ENCODE assay signal across 15 cellular contexts in genomic region chr3:27507515-27508266, GRCh38. TPM values are rescaled to one million over a fixed set of nuclear protein-coding genes. Genes with fewer than 3 reads are reported as not detected.
DNase-seq lines count a peak whose midpoint lies in the region; ATAC-seq, FAIRE-seq and TF ChIP-seq lines count a peak whose summit lies in the region.
"Had no signal": no experiment of that assay in that cellular context is flagged by ENCODE, and none has a peak within 500 bp of the region (broad histone marks: within the 10 kb centered on the region; RNA-seq: fewer than 3 reads in every experiment).

No MANE protein-coding gene starts in this region.

- no peaks in the 10 kb centered on the region for H3K79me2 ChIP-seq in astrocyte (ENCODE audit: insufficient read depth, low read length)

- no peak overlapping the region for H2AFZ ChIP-seq in astrocyte (ENCODE audit: low read depth, low read length)

- H3K4me1 ChIP-seq in astrocyte (ENCODE audit: insufficient read depth, low read length) (peaks cover 11% of the 10 kb centered on the region), left lung (peaks cover 3 to 4% of the 10 kb centered on the region in 2 donors), right atrium auricular region (no peaks in the 10 kb centered on the region)

- H3K9me3 ChIP-seq in astrocyte (ENCODE audit: insufficient read depth, low read depth, low read length) (no peaks in the 10 kb centered on the region), left lung (no peaks in the 10 kb centered on the region), right atrium auricular region (no peaks in the 10 kb centered on the region)
- H3K9me3 ChIP-seq: ovary had no signal

- H3K27me3 ChIP-seq in astrocyte (ENCODE audit: insufficient read depth, low read length) = no peaks in the 10 kb centered on the region
- H3K27me3 ChIP-seq in left lung = no peaks in the 10 kb centered on the region
- no peaks in the 10 kb centered on the region for H3K27me3 ChIP-seq in right atrium auricular region
- H3K27me3 ChIP-seq: ovary had no signal

- BruUV-seq in Calu3 (replicated peaks; lab: Mats Ljungman, UMichigan) = no TSS peak

- no peaks in the 10 kb centered on the region for H3K27me3 Mint-ChIP-seq in Calu3 (ENCODE audit: unreplicated experiment)
- no peaks in the 10 kb centered on the region for H3K27me3 Mint-ChIP-seq in astrocyte (ENCODE audit: low read depth, unreplicated experiment)
- H3K27me3 Mint-ChIP-seq: memory B cell had no signal

- CTCF ChIA-PET in Calu3 (lab: Charles Lee) = interaction anchor here (0.5 to 0.6 kb wide), 2 partner anchors 81 to 173 kb away, joined by 3 to 5 read pairs; no protein-coding TSS in a partner anchor

- TF ChIP-seq CTCF in Calu3 (IDR thresholded peaks at IDR 0.05; ENCODE audit: unreplicated experiment) = no peak
- TF ChIP-seq CTCF in astrocyte (IDR thresholded peaks at IDR 0.05; ENCODE audit: insufficient read depth, low read depth, low read length) = no peak
- no peak for TF ChIP-seq CTCF in left lung (IDR thresholded peaks at IDR 0.05)
- TF ChIP-seq CTCF in right atrium auricular region (IDR thresholded peaks at IDR 0.05) = no peak

- no peak overlapping the region for H3K9ac ChIP-seq in astrocyte (ENCODE audit: low read length)

- no peaks in the 10 kb centered on the region for H4K20me1 ChIP-seq in astrocyte (ENCODE audit: insufficient read depth, low read length)

- H3K9me3 Mint-ChIP-seq in Calu3 (ENCODE audit: low read depth, unreplicated experiment) (no peaks in the 10 kb centered on the region), astrocyte (ENCODE audit: unreplicated experiment) (no peaks in the 10 kb centered on the region)
- H3K9me3 Mint-ChIP-seq: activated T-cell treated with anti-CD3 and anti-CD28 coated beads, Interleukin-2, amount 50 U/mL, for 72 hours; memory B cell had no signal

- intact Hi-C loops in Calu3 (cut with micrococcal nuclease; ENCODE audit: unreplicated experiment) (no loop called here), left lung (cut with DNase I) (no loop called here)

- no peaks in the 10 kb centered on the region for H3K36me3 ChIP-seq in astrocyte (ENCODE audit: insufficient read depth, low read length)
- H3K36me3 ChIP-seq in left lung = no peaks in the 10 kb centered on the region
- no peaks in the 10 kb centered on the region for H3K36me3 ChIP-seq in right atrium auricular region
- H3K36me3 ChIP-seq: ovary had no signal

- H3K4me3 Mint-ChIP-seq in Calu3 (ENCODE audit: low read depth, unreplicated experiment) (no peak overlapping the region), astrocyte (ENCODE audit: unreplicated experiment) (no peak overlapping the region)
- H3K4me3 Mint-ChIP-seq: activated T-cell treated with anti-CD3 and anti-CD28 coated beads, Interleukin-2, amount 50 U/mL, for 72 hours; memory B cell had no signal

- no peak for FAIRE-seq in astrocyte (lab: Jason Lieb, UNC)
- FAIRE-seq: endometrium had no signal

- H3K4me1 Mint-ChIP-seq in Calu3 (ENCODE audit: low read depth, unreplicated experiment) (peaks cover 17% of the 10 kb centered on the region), astrocyte (ENCODE audit: low read depth, unreplicated experiment) (peaks cover 17% of the 10 kb centered on the region)
- H3K4me1 Mint-ChIP-seq: memory B cell had no signal

- H3K36me3 Mint-ChIP-seq in Calu3 (ENCODE audit: insufficient read depth, unreplicated experiment) (no peaks in the 10 kb centered on the region), astrocyte (ENCODE audit: low read depth, unreplicated experiment) (no peaks in the 10 kb centered on the region)
- H3K36me3 Mint-ChIP-seq: memory B cell had no signal

- H3K4me2 ChIP-seq in astrocyte (ENCODE audit: low read length) = no peak overlapping the region

- ATAC-seq in left lung = peak; percentile 30
- ATAC-seq: activated T-cell treated with anti-CD3 and anti-CD28 coated beads, Interleukin-2, amount 50 U/mL, for 72 hours had no signal

- H3K4me3 ChIP-seq in astrocyte (ENCODE audit: insufficient read depth, low read depth, low read length) (no peak overlapping the region), left lung (no peak overlapping the region), right atrium auricular region (no peak overlapping the region)
- H3K4me3 ChIP-seq: ovary had no signal

- H3K27ac Mint-ChIP-seq in Calu3 (ENCODE audit: unreplicated experiment) (peak overlapping the region; percentile 79), astrocyte (ENCODE audit: unreplicated experiment) (no peak overlapping the region)
- H3K27ac Mint-ChIP-seq: activated T-cell treated with anti-CD3 and anti-CD28 coated beads, Interleukin-2, amount 50 U/mL, for 72 hours; memory B cell had no signal

- H3K27ac ChIP-seq in astrocyte (ENCODE audit: low read depth, low read length) (no peak overlapping the region), left lung (no peak overlapping the region), right atrium auricular region (no peak overlapping the region)
- H3K27ac ChIP-seq: ovary had no signal

- peak; percentile 30 for DNase-seq in Calu3
- DNase-seq in LoVo (ENCODE audit: low spot score) = peak; percentile 65
- DNase-seq in astrocyte (ENCODE audit: low read depth) = peak; percentile 57
- DNase-seq in left lung = no peak
- DNase-seq in right atrium auricular region (ENCODE audit: low spot score) = no peak
- no peak for DNase-seq in activated CD4-positive, alpha-beta T cell treated with anti-CD3 and anti-CD28 coated beads for 48 hours
- no peak for DNase-seq in epidermal melanocyte (ENCODE audit: insufficient read length, low spot score)
- no peak for DNase-seq in stimulated activated naive CD4-positive, alpha-beta T cell (lab: John Stamatoyannopoulos, UW)
- DNase-seq: activated T-cell treated with anti-CD3 and anti-CD28 coated beads, Interleukin-2, amount 50 U/mL, for 72 hours; H7; NK-92 treated with Interleukin-12 subunit alpha and Interleukin-12 subunit beta, amount 100 ng/mL, for 24 hours; ovary; stimulated activated CD8-positive, alpha-beta memory T cell treated with anti-CD3 and anti-CD28 coated beads, Interleukin-4, amount 100 ng/mL, for 48 hours had no signal

RNA-seq across cellular contexts. Expression of gene SLC4A7, which starts 23.5 kb away (rescaled TPM):
- total RNA-seq in Calu3 (2022) = 39.0 and 61.6 TPM in 2 replicates
- 66.7 and 68.7 TPM in 2 replicates for total RNA-seq in astrocyte
- 10 to 100 TPM; 14.8 to 23.3 TPM for total RNA-seq in left lung
- total RNA-seq in right atrium auricular region = 10 to 100 TPM; 14.4 to 25.6 TPM

Comparison
In these comparisons a context has a peak if more than half of its experiments do, and no peak if none do; other contexts are left out.
1. DNase-seq: peak in Calu3 (single experiment), LoVo (single experiment) and astrocyte (single experiment); none in left lung (0 of 2), right atrium auricular region (single experiment), activated CD4-positive, alpha-beta T cell treated with anti-CD3 and anti-CD28 coated beads for 48 hours (single experiment), epidermal melanocyte (single experiment) and stimulated activated naive CD4-positive, alpha-beta T cell (0 of 6).